ENCODE assay signal across 10 cellular contexts in the genomic region with DNA sequence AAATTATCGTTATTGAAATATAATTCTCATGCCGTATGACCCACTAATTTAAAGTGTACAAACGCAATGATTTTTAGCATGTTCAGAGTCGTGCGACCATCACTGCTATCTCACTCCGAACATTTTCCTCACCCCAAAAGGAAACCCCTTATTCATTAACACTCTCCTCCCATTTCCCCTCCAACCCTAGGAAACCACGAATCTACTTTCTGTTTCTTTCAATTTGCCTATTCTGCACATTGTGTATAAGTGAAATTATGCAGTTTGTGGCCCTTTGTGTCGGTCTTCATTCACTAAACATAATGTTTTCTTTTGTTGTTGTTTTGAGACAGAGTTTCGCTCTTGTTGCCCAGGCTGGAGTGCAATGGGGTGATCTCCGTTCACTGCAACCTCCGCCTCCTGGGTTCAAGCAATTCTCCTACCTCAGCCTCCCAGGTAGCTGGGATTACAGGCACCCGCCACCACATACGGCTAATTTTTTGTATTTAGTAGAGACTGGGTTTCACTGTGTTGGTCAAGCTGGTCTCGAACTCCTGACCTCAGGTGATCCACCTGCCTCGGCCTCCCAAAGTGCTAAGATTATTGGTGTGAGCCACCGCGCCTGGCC.
DNase-seq lines count a peak whose midpoint lies in the region; ATAC-seq lines count a peak whose summit lies in the region.
"Had no signal": no experiment of that assay in that cellular context is flagged by ENCODE, and none has a peak within 500 bp of the region (broad histone marks: within the 10 kb centered on the region; RNA-seq: fewer than 3 reads in every experiment).

No MANE protein-coding gene starts in this region.

- peaks cover 42% of the 10 kb centered on the region for H3K4me1 Mint-ChIP-seq in activated T-cell treated with anti-CD3 and anti-CD28 coated beads, Interleukin-2, amount 50 U/mL, for 72 hours (ENCODE audit: low read depth)
- peaks cover 47% of the 10 kb centered on the region for H3K4me1 Mint-ChIP-seq in stimulated activated naive CD8-positive, alpha-beta T cell treated with anti-CD3 and anti-CD28 coated beads, Interleukin-15, amount 100 ng/mL, for 72 hours

- no peaks in the 10 kb centered on the region for H3K27me3 Mint-ChIP-seq in activated T-cell treated with anti-CD3 and anti-CD28 coated beads, Interleukin-2, amount 50 U/mL, for 72 hours (ENCODE audit: low read depth)
- H3K27me3 Mint-ChIP-seq in stimulated activated naive CD8-positive, alpha-beta T cell treated with anti-CD3 and anti-CD28 coated beads, Interleukin-15, amount 100 ng/mL, for 72 hours, result no peaks in the 10 kb centered on the region

- H3K36me3 Mint-ChIP-seq in activated T-cell treated with anti-CD3 and anti-CD28 coated beads, Interleukin-2, amount 50 U/mL, for 72 hours (ENCODE audit: insufficient read depth in 2 of 2), result no peaks in the 10 kb centered on the region

- no peak overlapping the region for H3K27ac Mint-ChIP-seq in activated T-cell treated with anti-CD3 and anti-CD28 coated beads, Interleukin-2, amount 50 U/mL, for 72 hours
- peak overlapping the region; percentile 34 to 74 for H3K27ac Mint-ChIP-seq in stimulated activated naive CD8-positive, alpha-beta T cell treated with anti-CD3 and anti-CD28 coated beads, Interleukin-15, amount 100 ng/mL, for 72 hours

- peak overlapping the region; percentile 42 to 75 for H3K4me3 Mint-ChIP-seq in activated T-cell treated with anti-CD3 and anti-CD28 coated beads, Interleukin-2, amount 50 U/mL, for 72 hours
- H3K4me3 Mint-ChIP-seq in stimulated activated naive CD8-positive, alpha-beta T cell treated with anti-CD3 and anti-CD28 coated beads, Interleukin-15, amount 100 ng/mL, for 72 hours, result peak overlapping the region; percentile 54 to 71

- H3K9me3 Mint-ChIP-seq in activated T-cell treated with anti-CD3 and anti-CD28 coated beads, Interleukin-2, amount 50 U/mL, for 72 hours, result no peaks in the 10 kb centered on the region
- H3K9me3 Mint-ChIP-seq in stimulated activated naive CD8-positive, alpha-beta T cell treated with anti-CD3 and anti-CD28 coated beads, Interleukin-15, amount 100 ng/mL, for 72 hours, result no peaks in the 10 kb centered on the region

- ATAC-seq in activated T-cell treated with anti-CD3 and anti-CD28 coated beads, Interleukin-2, amount 50 U/mL, for 72 hours (replicated peaks in 1 of 2), result no peak
- ATAC-seq in stimulated activated naive CD8-positive, alpha-beta T cell treated with anti-CD3 and anti-CD28 coated beads, Interleukin-15, amount 100 ng/mL, for 72 hours, result peak; percentile 75
- ATAC-seq in GM21526 (IDR thresholded peaks at IDR 0.05; ENCODE audit: low FRiP score, unreplicated experiment), result no peak

- H3K4me3 ChIP-seq in Jurkat, Clone E6-1 (ENCODE audit: low read length), result no peak overlapping the region

- DNase-seq in activated T-cell treated with anti-CD3 and anti-CD28 coated beads, Interleukin-2, amount 50 U/mL, for 72 hours, result no peak
- DNase-seq in activated T-cell treated with anti-CD3 and anti-CD28 coated beads, Interleukin-2, amount 50 U/mL, for 48 hours, result no peak
- DNase-seq in Jurkat, Clone E6-1 (ENCODE audit: low read depth, low spot score), result peak; percentile 70
- peak; percentile 30 for DNase-seq in central memory CD4-positive, alpha-beta T cell
- DNase-seq in stimulated activated naive CD8-positive, alpha-beta T cell treated with anti-CD3 and anti-CD28 coated beads, Interleukin-15, amount 100 ng/mL, for 72 hours, result no peak
- DNase-seq in SK-N-DZ (ENCODE audit: low spot score) (no peak), RPMI8226 (no peak)
- DNase-seq: cortex of kidney, DMS79 treated with DMSO at 0.1 percent for 48 hours had no signal

Comparison
In these comparisons a context has a peak if more than half of its experiments do, and no peak if none do; other contexts are left out.
1. DNase-seq: peak in Jurkat, Clone E6-1 (single experiment) and central memory CD4-positive, alpha-beta T cell (single experiment); none in activated T-cell treated with anti-CD3 and anti-CD28 coated beads, Interleukin-2, amount 50 U/mL, for 72 hours (0 of 2), activated T-cell treated with anti-CD3 and anti-CD28 coated beads, Interleukin-2, amount 50 U/mL, for 48 hours (0 of 2), stimulated activated naive CD8-positive, alpha-beta T cell treated with anti-CD3 and anti-CD28 coated beads, Interleukin-15, amount 100 ng/mL, for 72 hours (0 of 2), SK-N-DZ (single experiment) and RPMI8226 (single experiment).